In the genomic region with DNA sequence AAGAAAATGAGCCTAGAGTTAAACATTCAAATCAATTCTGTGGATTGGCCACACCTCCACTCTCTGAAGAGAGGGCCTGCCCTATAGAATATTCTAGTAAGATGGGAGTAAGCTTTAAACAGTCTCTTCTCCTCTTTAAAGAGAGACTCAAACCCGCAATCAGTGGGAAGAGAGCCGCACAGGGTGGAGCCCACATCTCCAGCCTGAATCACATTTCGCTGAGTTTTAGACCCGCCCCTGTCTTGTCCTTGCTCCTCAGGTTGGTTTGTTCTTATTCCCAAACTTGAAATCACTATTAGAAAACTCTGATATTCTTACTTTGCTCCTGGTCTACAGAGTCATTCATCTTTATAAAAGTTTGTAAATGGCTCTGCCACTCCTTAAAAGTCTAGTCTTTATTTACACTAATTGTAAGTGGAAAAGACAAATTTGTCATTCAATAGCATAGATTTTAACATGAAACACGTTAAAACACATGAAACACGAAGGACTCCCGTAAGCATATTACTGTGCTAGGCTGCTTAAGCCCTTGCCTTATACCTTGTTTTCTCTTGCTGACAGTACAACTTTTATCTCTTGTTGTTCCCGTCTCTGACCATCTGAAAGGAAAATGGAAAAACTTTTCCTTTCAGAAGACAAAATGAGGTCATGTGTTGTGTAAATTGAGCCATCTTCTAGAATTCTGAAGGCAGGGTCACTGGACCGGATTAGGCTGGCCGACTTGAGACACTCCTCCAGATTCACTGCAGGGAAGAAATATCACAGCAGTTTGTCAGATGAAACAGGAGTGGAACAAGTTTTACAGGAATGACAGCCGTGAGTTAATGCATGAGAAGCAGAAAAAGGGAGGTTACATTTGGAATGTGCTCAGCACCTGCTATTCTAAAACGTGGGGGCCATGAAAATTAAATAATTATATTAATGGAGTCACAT, we compare ENCODE assay signal across 14 cellular contexts.
A peak's percentile ranks its signal among the peaks of the same experiment; 100 is the strongest.
DNase-seq lines count a peak whose midpoint lies in the region; ATAC-seq and TF ChIP-seq lines count a peak whose summit lies in the region.
"Had no signal": no experiment of that assay in that cellular context is flagged by ENCODE, and none has a peak within 500 bp of the region (broad histone marks: within the 10 kb centered on the region; RNA-seq: fewer than 3 reads in every experiment).

No MANE protein-coding gene starts in this region.

- POLR2A ChIA-PET in HEK293 (lab: Yijun Ruan, JAX), result no interaction called here

- H3K4me3 ChIP-seq in HEK293 (ENCODE audit: low read depth, low read length) (no peak overlapping the region), skin epidermis (peak overlapping the region in 1 of 7 experiments; percentile 5)
- H3K4me3 ChIP-seq: BLaER1 treated with 17β-estradiol and CSF1 and Interleukin-3, amounts not matched to agents 10 nM and 100 nM; Peyer's patch had no signal

- no peak overlapping the region for H3K27ac ChIP-seq in HEK293 (ENCODE audit: extremely low read depth, low read depth, low read length)
- peak overlapping the region; percentile 57 for H3K27ac ChIP-seq in VCaP
- H3K27ac ChIP-seq in skin epidermis, result peak overlapping the region in 13 of 21 experiments; percentile 9 to 76 (median 46)
- H3K27ac ChIP-seq: BLaER1 treated with 17β-estradiol and CSF1 and Interleukin-3, amounts not matched to agents 10 nM and 100 nM; neutrophil; Peyer's patch had no signal

- TF ChIP-seq CTCF in HEK293 (tag by site-specific recombination; IDR thresholded peaks at IDR 0.05), result no peak
- TF ChIP-seq CTCF in VCaP (conservative IDR thresholded peaks at IDR 0.05), result no peak

- no peaks in the 10 kb centered on the region for H3K9me3 ChIP-seq in HEK293 (ENCODE audit: control insufficient read depth, insufficient read depth, low read depth, low read length)
- H3K9me3 ChIP-seq: BLaER1 treated with 17β-estradiol and CSF1 and Interleukin-3, amounts not matched to agents 10 nM and 100 nM; neutrophil; Peyer's patch had no signal

- no peaks in the 10 kb centered on the region for H3K4me1 ChIP-seq in HEK293 (ENCODE audit: control insufficient read depth, insufficient read depth, low read length)
- H3K4me1 ChIP-seq: BLaER1 treated with 17β-estradiol and CSF1 and Interleukin-3, amounts not matched to agents 10 nM and 100 nM; Peyer's patch had no signal

- CTCF ChIA-PET in HEK293 (lab: Yijun Ruan, JAX), result interaction anchor here (0.6 kb wide), 1 partner anchor 48 kb away, joined by 3 read pairs; no protein-coding TSS in a partner anchor

- no peaks in the 10 kb centered on the region for H3K36me3 ChIP-seq in HEK293 (ENCODE audit: control insufficient read depth in 2 of 2, insufficient read depth in 1 of 2, low read length in 2 of 2)
- H3K36me3 ChIP-seq: BLaER1 treated with 17β-estradiol and CSF1 and Interleukin-3, amounts not matched to agents 10 nM and 100 nM; neutrophil; Peyer's patch had no signal

- no peak for ATAC-seq in GM19397 (IDR thresholded peaks at IDR 0.05; ENCODE audit: unreplicated experiment)
- ATAC-seq: activated CD8-positive, alpha-beta memory T cell treated with anti-CD3 and anti-CD28 coated beads, Interleukin-2, amount 10 ng/mL, durations not matched to agents 7 days and 5 days; stimulated activated memory B cell treated with anti-CD40 and anti-IgM and Interleukin-4, amounts not matched to agents 10 μg/mL and 1 μg/mL and 100 μg/mL, for 72 hours had no signal

- DNase-seq in islet precursor cell (peak; percentile 66), NCI-H2107 (lab: John Stamatoyannopoulos, UW) (no peak)
- DNase-seq in activated naive CD4-positive, alpha-beta T cell treated with anti-CD3 and anti-CD28 coated beads, Interleukin-2, amount 50 U/mL, for 16 hours, result no peak
- DNase-seq: activated CD8-positive, alpha-beta memory T cell treated with anti-CD3 and anti-CD28 coated beads, Interleukin-2, amount 10 ng/mL, durations not matched to agents 7 days and 5 days; NCI-H1930; NCI-H774; Peyer's patch had no signal

TF ChIP-seq in HEK293, 187 proteins besides CTCF, POLR2A, EP300 and RAD21 (continues in another document):
- TF ChIP-seq PRDM1 (tag by site-specific recombination; IDR thresholded peaks at IDR 0.05) (peak; percentile 54; the same call in 1 of the 2 replicates), TRIM28 (IDR thresholded peaks at IDR 0.05; ENCODE audit: borderline replicate concordance, low read length) (peak; percentile 44; the same call in 1 of the 2 replicates), ZIC2 (tag by site-specific recombination; IDR thresholded peaks at IDR 0.05) (no peak), ZNF114 (tag by site-specific recombination; IDR thresholded peaks at IDR 0.05) (no peak), WT1 (tag by site-specific recombination; IDR thresholded peaks at IDR 0.05) (no peak), ZNF677 (tag by site-specific recombination; IDR thresholded peaks at IDR 0.05) (no peak), ZNF549 (tag by site-specific recombination; IDR thresholded peaks at IDR 0.05) (no peak), ZBTB1 (tag by site-specific recombination; IDR thresholded peaks at IDR 0.05) (no peak), ZNF529 (tag by site-specific recombination; IDR thresholded peaks at IDR 0.05; ENCODE audit: insufficient replicate concordance) (no peak)
- TF ChIP-seq, protein P1, sequence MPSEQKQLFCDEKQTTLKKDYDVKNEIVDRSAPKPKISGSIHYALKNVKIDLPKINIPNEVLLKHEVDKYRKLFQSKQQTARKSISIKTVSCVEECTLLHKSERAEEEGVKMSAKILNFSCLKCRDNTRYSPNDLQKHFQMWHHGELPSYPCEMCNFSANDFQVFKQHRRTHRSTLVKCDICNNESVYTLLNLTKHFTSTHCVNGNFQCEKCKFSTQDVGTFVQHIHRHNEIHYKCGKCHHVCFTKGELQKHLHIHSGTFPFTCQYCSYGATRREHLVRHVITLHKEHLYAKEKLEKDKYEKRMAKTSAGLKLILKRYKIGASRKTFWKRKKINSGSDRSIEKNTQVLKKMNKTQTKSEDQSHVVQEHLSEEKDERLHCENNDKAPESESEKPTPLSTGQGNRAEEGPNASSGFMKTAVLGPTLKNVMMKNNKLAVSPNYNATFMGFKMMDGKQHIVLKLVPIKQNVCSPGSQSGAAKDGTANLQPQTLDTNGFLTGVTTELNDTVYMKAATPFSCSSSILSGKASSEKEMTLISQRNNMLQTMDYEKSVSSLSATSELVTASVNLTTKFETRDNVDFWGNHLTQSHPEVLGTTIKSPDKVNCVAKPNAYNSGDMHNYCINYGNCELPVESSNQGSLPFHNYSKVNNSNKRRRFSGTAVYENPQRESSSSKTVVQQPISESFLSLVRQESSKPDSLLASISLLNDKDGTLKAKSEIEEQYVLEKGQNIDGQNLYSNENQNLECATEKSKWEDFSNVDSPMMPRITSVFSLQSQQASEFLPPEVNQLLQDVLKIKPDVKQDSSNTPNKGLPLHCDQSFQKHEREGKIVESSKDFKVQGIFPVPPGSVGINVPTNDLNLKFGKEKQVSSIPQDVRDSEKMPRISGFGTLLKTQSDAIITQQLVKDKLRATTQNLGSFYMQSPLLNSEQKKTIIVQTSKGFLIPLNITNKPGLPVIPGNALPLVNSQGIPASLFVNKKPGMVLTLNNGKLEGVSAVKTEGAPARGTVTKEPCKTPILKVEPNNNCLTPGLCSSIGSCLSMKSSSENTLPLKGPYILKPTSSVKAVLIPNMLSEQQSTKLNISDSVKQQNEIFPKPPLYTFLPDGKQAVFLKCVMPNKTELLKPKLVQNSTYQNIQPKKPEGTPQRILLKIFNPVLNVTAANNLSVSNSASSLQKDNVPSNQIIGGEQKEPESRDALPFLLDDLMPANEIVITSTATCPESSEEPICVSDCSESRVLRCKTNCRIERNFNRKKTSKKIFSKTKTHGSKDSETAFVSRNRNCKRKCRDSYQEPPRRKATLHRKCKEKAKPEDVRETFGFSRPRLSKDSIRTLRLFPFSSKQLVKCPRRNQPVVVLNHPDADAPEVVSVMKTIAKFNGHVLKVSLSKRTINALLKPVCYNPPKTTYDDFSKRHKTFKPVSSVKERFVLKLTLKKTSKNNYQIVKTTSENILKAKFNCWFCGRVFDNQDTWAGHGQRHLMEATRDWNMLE (tag by site-specific recombination; conservative IDR thresholded peaks at IDR 0.05; ENCODE audit: low read depth), result no peak
- TF ChIP-seq, protein P2, sequence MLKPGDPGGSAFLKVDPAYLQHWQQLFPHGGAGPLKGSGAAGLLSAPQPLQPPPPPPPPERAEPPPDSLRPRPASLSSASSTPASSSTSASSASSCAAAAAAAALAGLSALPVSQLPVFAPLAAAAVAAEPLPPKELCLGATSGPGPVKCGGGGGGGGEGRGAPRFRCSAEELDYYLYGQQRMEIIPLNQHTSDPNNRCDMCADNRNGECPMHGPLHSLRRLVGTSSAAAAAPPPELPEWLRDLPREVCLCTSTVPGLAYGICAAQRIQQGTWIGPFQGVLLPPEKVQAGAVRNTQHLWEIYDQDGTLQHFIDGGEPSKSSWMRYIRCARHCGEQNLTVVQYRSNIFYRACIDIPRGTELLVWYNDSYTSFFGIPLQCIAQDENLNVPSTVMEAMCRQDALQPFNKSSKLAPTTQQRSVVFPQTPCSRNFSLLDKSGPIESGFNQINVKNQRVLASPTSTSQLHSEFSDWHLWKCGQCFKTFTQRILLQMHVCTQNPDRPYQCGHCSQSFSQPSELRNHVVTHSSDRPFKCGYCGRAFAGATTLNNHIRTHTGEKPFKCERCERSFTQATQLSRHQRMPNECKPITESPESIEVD (tag by site-specific recombination; IDR thresholded peaks at IDR 0.05), result peak; percentile 47; the same call in 1 of the 2 replicates
- TF ChIP-seq, protein P3, sequence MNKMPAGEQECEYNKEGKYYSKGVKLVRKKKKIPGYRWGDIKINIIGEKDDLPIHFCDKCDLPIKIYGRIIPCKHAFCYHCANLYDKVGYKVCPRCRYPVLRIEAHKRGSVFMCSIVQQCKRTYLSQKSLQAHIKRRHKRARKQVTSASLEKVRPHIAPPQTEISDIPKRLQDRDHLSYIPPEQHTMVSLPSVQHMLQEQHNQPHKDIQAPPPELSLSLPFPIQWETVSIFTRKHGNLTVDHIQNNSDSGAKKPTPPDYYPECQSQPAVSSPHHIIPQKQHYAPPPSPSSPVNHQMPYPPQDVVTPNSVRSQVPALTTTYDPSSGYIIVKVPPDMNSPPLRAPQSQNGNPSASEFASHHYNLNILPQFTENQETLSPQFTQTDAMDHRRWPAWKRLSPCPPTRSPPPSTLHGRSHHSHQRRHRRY (tag by site-specific recombination; IDR thresholded peaks at IDR 0.05), result no peak
- TF ChIP-seq, protein P4, sequence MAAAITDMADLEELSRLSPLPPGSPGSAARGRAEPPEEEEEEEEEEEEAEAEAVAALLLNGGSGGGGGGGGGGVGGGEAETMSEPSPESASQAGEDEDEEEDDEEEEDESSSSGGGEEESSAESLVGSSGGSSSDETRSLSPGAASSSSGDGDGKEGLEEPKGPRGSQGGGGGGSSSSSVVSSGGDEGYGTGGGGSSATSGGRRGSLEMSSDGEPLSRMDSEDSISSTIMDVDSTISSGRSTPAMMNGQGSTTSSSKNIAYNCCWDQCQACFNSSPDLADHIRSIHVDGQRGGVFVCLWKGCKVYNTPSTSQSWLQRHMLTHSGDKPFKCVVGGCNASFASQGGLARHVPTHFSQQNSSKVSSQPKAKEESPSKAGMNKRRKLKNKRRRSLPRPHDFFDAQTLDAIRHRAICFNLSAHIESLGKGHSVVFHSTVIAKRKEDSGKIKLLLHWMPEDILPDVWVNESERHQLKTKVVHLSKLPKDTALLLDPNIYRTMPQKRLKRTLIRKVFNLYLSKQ (tag by site-specific recombination; IDR thresholded peaks at IDR 0.05; ENCODE audit: borderline replicate concordance), result no peak
